In genomic region chr5:8321272-8321671, GRCh38 we compare ENCODE assay signal across 26 cellular contexts.
"Had no signal": no experiment of that assay in that cellular context is flagged by ENCODE, and none has a peak within 500 bp of the region (broad histone marks: within the 10 kb centered on the region; RNA-seq: fewer than 3 reads in every experiment).

No MANE protein-coding gene starts in this region.

- ATAC-seq: effector memory CD8-positive, alpha-beta T cell; esophagus mucosa; foreskin keratinocyte; gastrocnemius medialis; gastroesophageal sphincter; heart left ventricle; heart right ventricle had no signal

- FAIRE-seq: endometrium, endothelial cell of umbilical vein had no signal

- H3K9me3 ChIP-seq: colonic mucosa, esophagus muscularis mucosa, esophagus squamous epithelium, gastrocnemius medialis, gastroesophageal sphincter, heart left ventricle had no signal

- DNase-seq: colonic mucosa; cortex of kidney; dermis blood vessel endothelial cell; dorsolateral prefrontal cortex; effector CD4-positive, alpha-beta T cell; effector CD8-positive, alpha-beta T cell; effector memory CD4-positive, alpha-beta T cell; effector memory CD8-positive, alpha-beta T cell; endodermal cell; erythroblast; esophagus squamous epithelium; foreskin fibroblast; foreskin keratinocyte; foreskin melanocyte; gastrocnemius medialis; glutamatergic neuron; head of caudate nucleus; heart left ventricle; heart right ventricle had no signal

- H3K27ac ChIP-seq: colonic mucosa, coronary artery, dorsolateral prefrontal cortex, epithelial cell of prostate, esophagus muscularis mucosa, esophagus squamous epithelium, foreskin keratinocyte, gastrocnemius medialis, gastroesophageal sphincter, heart left ventricle, heart right ventricle had no signal

- H3K4me3 ChIP-seq: colonic mucosa, coronary artery, dorsolateral prefrontal cortex, esophagus muscularis mucosa, esophagus squamous epithelium, gastrocnemius medialis, gastroesophageal sphincter, heart left ventricle, heart right ventricle had no signal

- H3K27me3 ChIP-seq: colonic mucosa, dorsolateral prefrontal cortex, esophagus muscularis mucosa, esophagus squamous epithelium, foreskin keratinocyte, gastrocnemius medialis, gastroesophageal sphincter, heart left ventricle had no signal

- H3K36me3 ChIP-seq: colonic mucosa, esophagus muscularis mucosa, esophagus squamous epithelium, gastrocnemius medialis, gastroesophageal sphincter, heart left ventricle, heart right ventricle had no signal

- H3K4me1 ChIP-seq: colonic mucosa, esophagus muscularis mucosa, esophagus squamous epithelium, foreskin keratinocyte, gastrocnemius medialis, gastroesophageal sphincter, heart left ventricle, heart right ventricle had no signal
